8 cellular contexts compared by ENCODE assay signal in the genomic region with DNA sequence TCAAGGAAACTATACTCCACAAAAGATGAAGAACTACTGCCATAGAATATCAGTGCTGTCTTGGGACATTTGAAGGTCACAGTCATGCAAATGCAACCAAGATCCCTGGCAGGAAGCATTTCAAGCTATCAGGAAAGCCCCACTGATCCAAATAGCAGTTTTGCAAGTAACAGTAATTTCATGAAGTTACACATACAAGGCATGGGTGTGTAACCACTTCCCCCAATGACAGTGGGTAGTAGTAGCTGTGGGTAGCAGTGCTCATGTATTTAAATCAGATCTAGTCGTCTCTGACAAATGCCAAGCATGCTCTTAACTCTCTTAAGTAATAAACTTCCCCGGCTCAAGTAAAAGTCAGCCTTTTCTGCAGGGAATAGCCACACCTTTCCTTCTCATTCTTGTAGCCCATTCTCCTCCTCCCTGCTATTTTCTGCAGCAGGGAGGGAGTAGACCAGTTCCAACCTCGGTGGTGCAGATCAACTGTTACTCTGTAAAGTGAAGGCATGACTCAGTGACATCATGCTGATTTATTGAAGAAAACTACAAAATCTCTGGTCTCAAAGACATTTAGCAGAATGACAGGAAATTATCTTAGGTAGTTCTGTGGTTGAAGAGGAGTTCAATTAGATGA.
DNase-seq lines count a peak whose midpoint lies in the region; ATAC-seq and TF ChIP-seq lines count a peak whose summit lies in the region.

No MANE protein-coding gene starts in this region.

- intact Hi-C loops in dorsolateral prefrontal cortex (cut with DNase I) = no loop called here

- peak; percentile 63 for DNase-seq in EL
- peak; percentile 11 to 62 for DNase-seq in fibroblast of lung (ENCODE audit: low read depth in 2 of 2)
- no peak for DNase-seq in dorsolateral prefrontal cortex
- no peak for DNase-seq in D341Med (ENCODE audit: low spot score)
- no peak for DNase-seq in OCI-M2 (lab: John Stamatoyannopoulos, UW; ENCODE audit: unreplicated experiment)

- H3K27me3 ChIP-seq in fibroblast of lung (ENCODE audit: control insufficient read depth, insufficient read depth, low read length) (no peaks in the 10 kb centered on the region), dorsolateral prefrontal cortex (peaks cover 0 to 6% (median 0%) of the 10 kb centered on the region in 45 donors)

- H3K36me3 ChIP-seq in fibroblast of lung (ENCODE audit: control insufficient read depth, insufficient read depth, low read length) = no peaks in the 10 kb centered on the region

- H3K27ac ChIP-seq in fibroblast of lung (ENCODE audit: insufficient read depth, low read length) = no peak overlapping the region
- no peak overlapping the region for H3K27ac ChIP-seq in dorsolateral prefrontal cortex

- H3K27ac Mint-ChIP-seq in activated T-helper 17 cell treated with anti-CD3 and anti-CD28 coated beads, Interleukin-2, amount 50 U/mL, for 72 hours = no peak overlapping the region

- no peaks in the 10 kb centered on the region for H3K36me3 Mint-ChIP-seq in activated T-helper 17 cell treated with anti-CD3 and anti-CD28 coated beads, Interleukin-2, amount 50 U/mL, for 72 hours (ENCODE audit: low read depth)

- ATAC-seq in GM21423 (IDR thresholded peaks at IDR 0.05; ENCODE audit: unreplicated experiment) (peak; percentile 81), HG03469 (IDR thresholded peaks at IDR 0.05; ENCODE audit: unreplicated experiment) (peak; percentile 87)
- no peak for ATAC-seq in activated T-helper 17 cell treated with anti-CD3 and anti-CD28 coated beads, Interleukin-2, amount 50 U/mL, for 72 hours (replicated peaks)

- no peaks in the 10 kb centered on the region for H3K4me1 Mint-ChIP-seq in activated T-helper 17 cell treated with anti-CD3 and anti-CD28 coated beads, Interleukin-2, amount 50 U/mL, for 72 hours

- H3K79me2 ChIP-seq in fibroblast of lung (ENCODE audit: control insufficient read depth, insufficient read depth, low read length) = no peaks in the 10 kb centered on the region

- H3K27me3 Mint-ChIP-seq in activated T-helper 17 cell treated with anti-CD3 and anti-CD28 coated beads, Interleukin-2, amount 50 U/mL, for 72 hours = no peaks in the 10 kb centered on the region

- H3K4me3 ChIP-seq in fibroblast of lung (replicated peaks in 1 of 4; ENCODE audit: control extremely low read depth in 1 of 4, insufficient read depth in 1 of 4, low read depth in 3 of 4, low read length in 4 of 4) (no peak overlapping the region), dorsolateral prefrontal cortex (no peak overlapping the region)

- TF ChIP-seq CTCF in fibroblast of lung (conservative IDR thresholded peaks at IDR 0.05 in 1 of 2, IDR thresholded peaks at IDR 0.05 in 1 of 2; ENCODE audit: low read depth in 1 of 2, low read length in 2 of 2) (no peak), dorsolateral prefrontal cortex (IDR thresholded peaks at IDR 0.05 in 54 of 56, conservative IDR thresholded peaks at IDR 0.05 in 2 of 56; ENCODE audit: low read depth in 1 of 56, partially characterized antibody in 56 of 56) (no peak)

- H3K9me3 Mint-ChIP-seq in activated T-helper 17 cell treated with anti-CD3 and anti-CD28 coated beads, Interleukin-2, amount 50 U/mL, for 72 hours = peaks cover under 1% of the 10 kb centered on the region

- H4K20me1 ChIP-seq in fibroblast of lung (ENCODE audit: control insufficient read depth, extremely low read depth, insufficient read depth, low read length) = no peaks in the 10 kb centered on the region

- H3K9me3 ChIP-seq in fibroblast of lung (ENCODE audit: control insufficient read depth, insufficient read depth, low read depth, low read length) = no peaks in the 10 kb centered on the region

- no peak overlapping the region for H3K9ac ChIP-seq in fibroblast of lung (ENCODE audit: insufficient read depth, low read length)

- no peaks in the 10 kb centered on the region for H3K4me1 ChIP-seq in fibroblast of lung (ENCODE audit: control insufficient read depth, extremely low read depth, insufficient read depth, low read length)

- no peak overlapping the region for H3K4me3 Mint-ChIP-seq in activated T-helper 17 cell treated with anti-CD3 and anti-CD28 coated beads, Interleukin-2, amount 50 U/mL, for 72 hours

- no peak overlapping the region for H2AFZ ChIP-seq in fibroblast of lung (ENCODE audit: low read length)

- no peak overlapping the region for H3K4me2 ChIP-seq in fibroblast of lung (ENCODE audit: extremely low read depth, insufficient read depth, low read length)

Comparison
In these comparisons a context has a peak if more than half of its experiments do, and no peak if none do; other contexts are left out.
1. DNase-seq: peak in EL (single experiment) and fibroblast of lung (2 of 2); none in dorsolateral prefrontal cortex (0 of 10), D341Med (single experiment) and OCI-M2 (single experiment).